27 cellular contexts compared by ENCODE assay signal in the genomic region with DNA sequence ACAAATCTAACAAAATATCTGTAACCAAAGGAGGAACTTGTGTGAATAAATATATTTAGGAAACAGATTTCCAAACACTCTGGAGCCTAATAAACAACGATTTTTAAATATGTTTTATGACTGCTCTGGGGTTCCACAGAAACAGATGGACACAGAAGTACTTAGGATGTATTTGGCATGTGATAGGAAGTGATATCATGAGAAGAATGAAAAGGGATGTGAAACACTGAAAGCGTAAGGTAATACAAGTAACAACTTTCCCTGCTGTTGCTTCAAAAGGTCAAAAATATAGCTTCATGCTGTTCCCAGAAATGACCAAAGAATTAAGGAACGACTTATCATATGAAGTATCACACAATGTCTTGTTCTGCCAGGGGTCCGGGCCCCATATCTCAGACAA. TPM values are rescaled to one million over a fixed set of nuclear protein-coding genes. Genes with fewer than 3 reads are reported as not detected.
"Had no signal": no experiment of that assay in that cellular context is flagged by ENCODE, and none has a peak within 500 bp of the region (broad histone marks: within the 10 kb centered on the region; RNA-seq: fewer than 3 reads in every experiment).

No MANE protein-coding gene starts in this region.

- H3K36me3 Mint-ChIP-seq: naive thymus-derived CD8-positive, alpha-beta T cell; stimulated activated effector memory CD8-positive, alpha-beta T cell treated with anti-CD3 and anti-CD28 coated beads, Interleukin-12 subunit alpha, Interleukin-12 subunit beta, amount 100 ng/mL, for 72 hours had no signal

- H3K9me3 Mint-ChIP-seq: natural killer cell treated with Interleukin-12 subunit alpha and Interleukin-12 subunit beta and Interleukin-15 and Interleukin-18, amount 100 ng/mL, for 72 hours; nephron progenitor cell; neural crest cell; stimulated activated effector memory CD8-positive, alpha-beta T cell treated with anti-CD3 and anti-CD28 coated beads, Interleukin-12 subunit alpha, Interleukin-12 subunit beta, amount 100 ng/mL, for 72 hours; stimulated activated naive CD8-positive, alpha-beta T cell treated with anti-CD3 and anti-CD28 coated beads, Interleukin-15, Interleukin-2, amounts not matched to agents 100 ng/mL and 50 ng/mL, for 24 hours had no signal

- H3K36me3 ChIP-seq: neutrophil, pancreas, prostate gland, right lobe of liver, sigmoid colon, stomach, thoracic aorta, thyroid gland, tibial nerve, upper lobe of left lung, vagina had no signal

- FAIRE-seq: pancreas, small intestine, urothelium cell line had no signal

- H3K27ac ChIP-seq: neutrophil, pancreas, prostate gland, right lobe of liver, sigmoid colon, stomach, thoracic aorta, thyroid gland, tibial nerve, upper lobe of left lung, vagina had no signal

- H3K4me3 ChIP-seq: pancreas, prostate gland, right lobe of liver, sigmoid colon, stomach, thoracic aorta, thyroid gland, tibial nerve, upper lobe of left lung, vagina had no signal

- ATAC-seq: naive thymus-derived CD8-positive, alpha-beta T cell; natural killer cell treated with Interleukin-12 subunit alpha and Interleukin-12 subunit beta and Interleukin-15 and Interleukin-18, amount 100 ng/mL, for 72 hours; pancreas; right cardiac atrium; right lobe of liver; stimulated activated effector memory CD8-positive, alpha-beta T cell treated with anti-CD3 and anti-CD28 coated beads, Interleukin-12 subunit alpha, Interleukin-12 subunit beta, amount 100 ng/mL, for 72 hours had no signal

- H3K27ac Mint-ChIP-seq: natural killer cell treated with Interleukin-12 subunit alpha and Interleukin-12 subunit beta and Interleukin-15 and Interleukin-18, amount 100 ng/mL, for 72 hours; nephron progenitor cell; stimulated activated effector memory CD8-positive, alpha-beta T cell treated with anti-CD3 and anti-CD28 coated beads, Interleukin-12 subunit alpha, Interleukin-12 subunit beta, amount 100 ng/mL, for 72 hours; stimulated activated naive CD8-positive, alpha-beta T cell treated with anti-CD3 and anti-CD28 coated beads, Interleukin-15, Interleukin-2, amounts not matched to agents 100 ng/mL and 50 ng/mL, for 24 hours had no signal

- H3K9me3 ChIP-seq: neutrophil, pancreas, prostate gland, right lobe of liver, sigmoid colon, stomach, thoracic aorta, thyroid gland, tibial nerve, upper lobe of left lung, vagina had no signal

- H3K4me1 ChIP-seq: prostate gland, right lobe of liver, sigmoid colon, upper lobe of left lung, vagina had no signal

- H3K4me3 Mint-ChIP-seq: naive thymus-derived CD8-positive, alpha-beta T cell; natural killer cell treated with Interleukin-12 subunit alpha and Interleukin-12 subunit beta and Interleukin-15 and Interleukin-18, amount 100 ng/mL, for 72 hours; nephron progenitor cell; neural crest cell; stimulated activated effector memory CD8-positive, alpha-beta T cell treated with anti-CD3 and anti-CD28 coated beads, Interleukin-12 subunit alpha, Interleukin-12 subunit beta, amount 100 ng/mL, for 72 hours; stimulated activated naive CD8-positive, alpha-beta T cell treated with anti-CD3 and anti-CD28 coated beads, Interleukin-15, Interleukin-2, amounts not matched to agents 100 ng/mL and 50 ng/mL, for 24 hours had no signal

- H3K27me3 ChIP-seq: neutrophil, pancreas, right lobe of liver, sigmoid colon, stomach, thyroid gland, tibial nerve, upper lobe of left lung, vagina had no signal

- DNase-seq: naive thymus-derived CD8-positive, alpha-beta T cell; nephron progenitor cell; nucleus accumbens; pancreas; right cardiac atrium; right lobe of liver; sigmoid colon; small intestine; stimulated activated CD4-positive, alpha-beta T cell treated with anti-CD3 and anti-CD28 coated beads, Interleukin-15, amount 100 ng/mL, for 24 hours; stimulated activated CD4-positive, alpha-beta T cell treated with anti-CD3 and anti-CD28 coated beads, Interleukin-2, amount 100 ng/mL, for 24 hours; stimulated activated CD4-positive, alpha-beta T cell treated with anti-CD3 and anti-CD28 coated beads, Interleukin-2, amount 100 ng/mL, for 48 hours; stimulated activated CD4-positive, alpha-beta T cell treated with anti-CD3 and anti-CD28 coated beads, Interleukin-4, amount 100 ng/mL, for 24 hours; stimulated activated naive CD4-positive, alpha-beta T cell treated with Interleukin-2 at 50 U/mL for 16 hours; stomach; thyroid gland; trophoblast cell; upper lobe of left lung had no signal

- H3K4me1 Mint-ChIP-seq: naive thymus-derived CD8-positive, alpha-beta T cell; nephron progenitor cell; neural crest cell; stimulated activated effector memory CD8-positive, alpha-beta T cell treated with anti-CD3 and anti-CD28 coated beads, Interleukin-12 subunit alpha, Interleukin-12 subunit beta, amount 100 ng/mL, for 72 hours had no signal

RNA-seq across cellular contexts. Expression of a gene that starts 26.1 kb away (rescaled TPM):
- polyA plus RNA-seq: naive thymus-derived CD8-positive, alpha-beta T cell had no signal
